1 cellular context compared by ENCODE assay signal in the genomic region with DNA sequence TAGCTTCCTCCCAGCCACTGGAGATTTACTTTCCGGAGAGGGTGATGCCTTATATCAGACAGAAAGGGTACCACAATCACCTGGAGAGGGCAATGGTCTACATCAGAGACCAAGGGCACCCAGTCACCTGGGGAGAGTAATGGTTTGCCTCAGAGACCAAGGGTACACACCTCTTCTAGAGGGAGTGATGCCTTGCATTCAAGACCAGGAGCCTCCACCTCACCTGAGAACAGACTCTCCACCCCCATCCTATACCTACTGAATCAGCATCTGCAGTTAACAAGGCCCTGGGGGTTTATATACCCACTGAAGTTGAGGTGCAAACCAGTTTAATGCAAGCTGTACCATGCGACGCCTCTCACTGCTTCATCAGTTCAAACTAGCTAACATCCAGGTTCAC.
TF ChIP-seq lines count a peak whose summit lies in the region.

No MANE protein-coding gene starts in this region.

TF ChIP-seq in IMR-90, 13 proteins besides CTCF, POLR2A, EP300 and RAD21:
- no peak for TF ChIP-seq BHLHE40 (IDR thresholded peaks at IDR 0.05; ENCODE audit: low read depth, low read length)
- TF ChIP-seq, protein P1, sequence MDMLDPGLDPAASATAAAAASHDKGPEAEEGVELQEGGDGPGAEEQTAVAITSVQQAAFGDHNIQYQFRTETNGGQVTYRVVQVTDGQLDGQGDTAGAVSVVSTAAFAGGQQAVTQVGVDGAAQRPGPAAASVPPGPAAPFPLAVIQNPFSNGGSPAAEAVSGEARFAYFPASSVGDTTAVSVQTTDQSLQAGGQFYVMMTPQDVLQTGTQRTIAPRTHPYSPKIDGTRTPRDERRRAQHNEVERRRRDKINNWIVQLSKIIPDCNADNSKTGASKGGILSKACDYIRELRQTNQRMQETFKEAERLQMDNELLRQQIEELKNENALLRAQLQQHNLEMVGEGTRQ (IDR thresholded peaks at IDR 0.05; ENCODE audit: low read depth, low read length): no peak
